Comparison of ENCODE assay signal across 12 cellular contexts in genomic region chr12:122976648-122976975, GRCh38. TPM values are rescaled to one million over a fixed set of nuclear protein-coding genes. Genes with fewer than 3 reads are reported as not detected.
A peak's percentile ranks its signal among the peaks of the same experiment; 100 is the strongest.
DNase-seq lines count a peak whose midpoint lies in the region; TF ChIP-seq lines count a peak whose summit lies in the region.
"Had no signal": no experiment of that assay in that cellular context is flagged by ENCODE, and none has a peak within 500 bp of the region (broad histone marks: within the 10 kb centered on the region; RNA-seq: fewer than 3 reads in every experiment).

No MANE protein-coding gene starts in this region.

- intact Hi-C loops in A673 (cut with micrococcal nuclease; ENCODE audit: unreplicated experiment) = no loop called here

- H3K4me3 Mint-ChIP-seq in activated naive CD8-positive, alpha-beta T cell = peak overlapping the region; percentile 97

- H3K56ac ChIP-seq in mesendoderm (ENCODE audit: low read length) = peak overlapping the region; percentile 25

- H3K4ac ChIP-seq in mesendoderm (ENCODE audit: low read depth, low read length) = no peak overlapping the region

- no peak overlapping the region for H3K23ac ChIP-seq in mesendoderm (ENCODE audit: low read length)

- H3K36me3 ChIP-seq in A673 (ENCODE audit: insufficient read depth, low read length, poor library complexity, severe bottlenecking) (peaks cover 3% of the 10 kb centered on the region), mesendoderm (ENCODE audit: control insufficient read depth, insufficient read depth, low read length) (peaks cover 1% of the 10 kb centered on the region), tibial nerve (peaks cover 0 to 31% (median 0%) of the 10 kb centered on the region in 3 donors)

- no peak for DNase-seq in A673 (ENCODE audit: low spot score)
- DNase-seq in HFF-Myc (ENCODE audit: extremely low read depth, low read depth) = no peak
- no peak for DNase-seq in mesendoderm
- no peak for DNase-seq in tibial nerve (ENCODE audit: low spot score in 2 of 2)
- DNase-seq in NCI-H2227 (lab: John Stamatoyannopoulos, UW; ENCODE audit: unreplicated experiment) = no peak
- no peak for DNase-seq in iPS-NIHi11 (ENCODE audit: low spot score)
- no peak for DNase-seq in dermis blood vessel endothelial cell
- DNase-seq: activated effector memory CD4-positive, alpha-beta T cell treated with anti-CD3 and anti-CD28 coated beads, Interleukin-2, amount 50 U/mL, for 16 hours; NCI-H2171; SW 1271 had no signal

- H3K9me3 ChIP-seq in A673 (ENCODE audit: low read depth, low read length, poor library complexity, severe bottlenecking) (no peaks in the 10 kb centered on the region), tibial nerve (no peaks in the 10 kb centered on the region)

- H3K79me1 ChIP-seq in mesendoderm (ENCODE audit: low read length) = peaks cover 17% of the 10 kb centered on the region

- POLR2A ChIA-PET in A673 (lab: Charles Lee; ENCODE audit: low non-redundant PET) = no interaction called here

- TF ChIP-seq EP300 in tibial nerve (IDR thresholded peaks at IDR 0.05) = no peak

- no peak overlapping the region for H4K5ac ChIP-seq in mesendoderm (ENCODE audit: low read length)

- WGBS in mesendoderm (ENCODE audit: extremely low coverage, insufficient coverage, low lambda C conversion rate) = no CpG with 5 or more reads among the region's 15 CpGs
- 80 to 83% methylated on average over 3 to 7 of the region's 15 CpGs for WGBS in tibial nerve, 2 donors

- peaks cover 34% of the 10 kb centered on the region for H3K4me1 Mint-ChIP-seq in activated naive CD8-positive, alpha-beta T cell (ENCODE audit: low read depth)

- no peak overlapping the region for H3K9ac ChIP-seq in mesendoderm (ENCODE audit: low read length)

- TF ChIP-seq POLR2A in tibial nerve (IDR thresholded peaks at IDR 0.05) = no peak

- no peak overlapping the region for H2BK120ac ChIP-seq in mesendoderm (ENCODE audit: low read depth, low read length)

- H3K18ac ChIP-seq in mesendoderm (ENCODE audit: low read length) = no peak overlapping the region

- TF ChIP-seq CTCF in A673 (conservative IDR thresholded peaks at IDR 0.05; ENCODE audit: low read depth, low read length) (no peak), HFF-Myc (IDR thresholded peaks at IDR 0.05; ENCODE audit: low read depth, low read length, missing control alignments) (no peak), tibial nerve (IDR thresholded peaks at IDR 0.05) (no peak)

- peaks cover 11% of the 10 kb centered on the region for H3K79me2 ChIP-seq in mesendoderm (ENCODE audit: control insufficient read depth, insufficient read depth, low read length)

- H3K4me2 ChIP-seq in mesendoderm (ENCODE audit: low read length) = no peak overlapping the region

- no peak overlapping the region for H2BK15ac ChIP-seq in mesendoderm (replicated peaks; ENCODE audit: low read depth)

- CTCF ChIA-PET in A673 (lab: Charles Lee) = no interaction called here

- H3K27ac Mint-ChIP-seq in activated naive CD8-positive, alpha-beta T cell = no peak overlapping the region

- peaks cover 15% of the 10 kb centered on the region for H3K4me1 ChIP-seq in A673 (ENCODE audit: insufficient read depth, low read length, poor library complexity, severe bottlenecking)
- peaks cover 8% of the 10 kb centered on the region for H3K4me1 ChIP-seq in mesendoderm (ENCODE audit: control insufficient read depth, low read depth, low read length)
- H3K4me1 ChIP-seq in tibial nerve = peaks cover 0 to 62% (median 36%) of the 10 kb centered on the region in 4 donors

- no peaks in the 10 kb centered on the region for H3K36me3 Mint-ChIP-seq in activated naive CD8-positive, alpha-beta T cell

- no peaks in the 10 kb centered on the region for H3K27me3 Mint-ChIP-seq in activated naive CD8-positive, alpha-beta T cell

- H3K27me3 ChIP-seq in A673 (replicated peaks; ENCODE audit: insufficient read depth, low read depth, low read length, poor library complexity) (no peaks in the 10 kb centered on the region), mesendoderm (ENCODE audit: insufficient read depth, low read length, poor library complexity) (no peaks in the 10 kb centered on the region), tibial nerve (no peaks in the 10 kb centered on the region)

- H2AK5ac ChIP-seq in mesendoderm (ENCODE audit: low read length) = no peak overlapping the region

- H2BK5ac ChIP-seq in mesendoderm (ENCODE audit: low read length) = no peak overlapping the region

- H3K9me3 Mint-ChIP-seq in activated naive CD8-positive, alpha-beta T cell (ENCODE audit: low read depth) = no peaks in the 10 kb centered on the region

- no TSS peak for BruUV-seq in A673 (replicated peaks; lab: Mats Ljungman, UMichigan)

- H3K27ac ChIP-seq in A673 (ENCODE audit: low read depth, low read length, poor library complexity, severe bottlenecking) (peak overlapping the region; percentile 99), mesendoderm (ENCODE audit: low read depth, low read length) (no peak overlapping the region), tibial nerve (no peak overlapping the region)

- H3K4me3 ChIP-seq in A673 (ENCODE audit: low read depth, low read length, poor library complexity, severe bottlenecking) (peak overlapping the region; percentile 91), HFF-Myc (replicated peaks; ENCODE audit: low read depth, low read length) (peak overlapping the region; percentile 60; the same call in 1 of the 2 replicates), mesendoderm (ENCODE audit: low read length) (no peak overlapping the region), tibial nerve (peak overlapping the region in 1 of 4 donors; percentile 97)
- H3K4me3 ChIP-seq: lung had no signal

- H4K8ac ChIP-seq in mesendoderm (ENCODE audit: low read depth, low read length) = no peak overlapping the region

RNA-seq across cellular contexts. Expression of gene OGFOD2, which starts 1.6 kb away (rescaled TPM):
- total RNA-seq in A673 (2021) = 18.2 and 22.2 TPM in 2 replicates
- 5.2 TPM for polyA plus RNA-seq in mesendoderm (2013, experiment 1 of 2)
- polyA plus RNA-seq in mesendoderm (2013, experiment 2 of 2) = 4.9 TPM
- 10 to 100 TPM in 3 of 4 donors, 1 to 10 TPM in 1; 7.2 to 19.8 (median 13.4) TPM for total RNA-seq in tibial nerve
- total RNA-seq in dermis blood vessel endothelial cell = 10.4 and 11.4 TPM in 2 replicates

RNA-seq across cellular contexts. Expression of gene ARL6IP4, which starts 3.9 kb away (rescaled TPM):
- total RNA-seq in A673 (2021) (180 and 189 TPM in 2 replicates), tibial nerve (100 to 1,000 TPM; 197 to 338 (median 251) TPM), dermis blood vessel endothelial cell (213 and 267 TPM in 2 replicates)
- polyA plus RNA-seq in mesendoderm (2013, experiment 1 of 2) = 118 TPM
- polyA plus RNA-seq in mesendoderm (2013, experiment 2 of 2) = 115 TPM

RNA-seq across cellular contexts. Expression of gene ABCB9, which starts 10.3 kb away (rescaled TPM):
- total RNA-seq in A673 (2021) = 8.9 and 10.6 TPM in 2 replicates
- polyA plus RNA-seq in mesendoderm (2013, experiment 1 of 2) = 1.4 TPM
- polyA plus RNA-seq in mesendoderm (2013, experiment 2 of 2) = 1.2 TPM
- total RNA-seq in tibial nerve = 10 to 100 TPM in 1 of 4 donors, 1 to 10 TPM in 3; 4.2 to 11.4 (median 6.0) TPM
- 8.5 and 10.9 TPM in 2 replicates for total RNA-seq in dermis blood vessel endothelial cell
